In genomic region chr13:94050686-94051085, GRCh38 we compare ENCODE assay signal across 25 cellular contexts.
"Had no signal": no experiment of that assay in that cellular context is flagged by ENCODE, and none has a peak within 500 bp of the region (broad histone marks: within the 10 kb centered on the region; RNA-seq: fewer than 3 reads in every experiment).

No MANE protein-coding gene starts in this region.

- ATAC-seq: effector memory CD8-positive, alpha-beta T cell; heart right ventricle; left cardiac atrium; left lung; naive thymus-derived CD4-positive, alpha-beta T cell; sciatic nerve; stimulated activated naive CD8-positive, alpha-beta T cell treated with anti-CD3 and anti-CD28 coated beads, Interleukin-15, amount 100 ng/mL, for 72 hours had no signal

- H3K27ac ChIP-seq: esophagus squamous epithelium, heart right ventricle, left lung, neural progenitor cell, prostate gland, right atrium auricular region, suprapubic skin, vagina had no signal

- DNase-seq: effector memory CD8-positive, alpha-beta T cell; erythroblast; esophagus squamous epithelium; foreskin melanocyte; glutamatergic neuron; heart right ventricle; hippocampal formation; left cardiac atrium; left lung; mesenchymal stem cell; midbrain; naive thymus-derived CD4-positive, alpha-beta T cell; stimulated activated CD4-positive, alpha-beta T cell treated with anti-CD3 and anti-CD28 coated beads, Interleukin-12 subunit alpha, Interleukin-12 subunit beta, amount 100 ng/mL, for 4 hours; stimulated activated CD4-positive, alpha-beta T cell treated with anti-CD3 and anti-CD28 coated beads, Interleukin-1b, Interleukin-23, amount 100 ng/mL, for 48 hours; stimulated activated CD4-positive, alpha-beta T cell treated with anti-CD3 and anti-CD28 coated beads, Interleukin-4, amount 100 ng/mL, for 1 hour; stimulated activated CD8-positive, alpha-beta memory T cell treated with anti-CD3 and anti-CD28 coated beads, Interleukin-4, amount 100 ng/mL, for 48 hours; stimulated activated naive CD4-positive, alpha-beta T cell; stimulated activated naive CD8-positive, alpha-beta T cell treated with anti-CD3 and anti-CD28 coated beads, Interleukin-15, amount 100 ng/mL, for 72 hours; trophoblast cell had no signal
